Comparison of ENCODE assay signal across 8 cellular contexts in genomic region chr5:6632931-6633468, GRCh38. TPM values are rescaled to one million over a fixed set of nuclear protein-coding genes. Genes with fewer than 3 reads are reported as not detected.
DNase-seq lines count a peak whose midpoint lies in the region; ATAC-seq, FAIRE-seq and TF ChIP-seq lines count a peak whose summit lies in the region.

Gene NSUN2, minus strand, starts transcription at chr5:6633044. Its CDS starts 65 bp downstream, at chr5:6632979.
A gene with protein sequence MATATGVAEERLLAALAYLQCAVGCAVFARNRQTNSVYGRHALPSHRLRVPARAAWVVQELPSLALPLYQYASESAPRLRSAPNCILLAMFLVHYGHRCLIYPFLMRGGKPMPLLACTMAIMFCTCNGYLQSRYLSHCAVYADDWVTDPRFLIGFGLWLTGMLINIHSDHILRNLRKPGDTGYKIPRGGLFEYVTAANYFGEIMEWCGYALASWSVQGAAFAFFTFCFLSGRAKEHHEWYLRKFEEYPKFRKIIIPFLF (plus strand): TSS chr5:6633440. CDS start chr5:6633577, 137 bp downstream.

- H3K4ac ChIP-seq in H1 (replicated peaks; ENCODE audit: insufficient read length, low read depth, low read length), result peak within 1 kb of the TSS; percentile 13

- peak within 1 kb of the TSS; percentile 99 for H2BK120ac ChIP-seq in H1 (replicated peaks; ENCODE audit: low read depth, low read length)

- peak within 1 kb of the TSS; percentile 94 for H4K91ac ChIP-seq in H1 (replicated peaks; ENCODE audit: insufficient read length, low read length)

- peak within 1 kb of the TSS; percentile 95 for H3K9ac ChIP-seq in HUES48 (ENCODE audit: low read depth, low read length)
- peak within 1 kb of the TSS; percentile 93 for H3K9ac ChIP-seq in NT2/D1 (ENCODE audit: insufficient read length, low read depth)
- peak within 1 kb of the TSS; percentile 82 to 96 (median 92) for H3K9ac ChIP-seq in H1 (replicated peaks in 1 of 4; ENCODE audit: extremely low read depth in 1 of 4, low read depth in 3 of 4, low read length in 3 of 4)

- H2BK15ac ChIP-seq in H1 (ENCODE audit: low read length), result peak within 1 kb of the TSS; percentile 95

- in situ Hi-C loops in Caki2 (cut with HindIII; ENCODE audit: low pct_unique_long_range_greater_than_20kb, low sequenced_read_pairs), result no loop called here

- peak within 1 kb of the TSS; percentile 95 for H3K56ac ChIP-seq in H1 (replicated peaks; ENCODE audit: insufficient read length, low read depth, low read length)

- H3K4me3 Mint-ChIP-seq in activated CD8-positive, alpha-beta memory T cell treated with anti-CD3 and anti-CD28 coated beads, Interleukin-2, amount 10 ng/mL, durations not matched to agents 7 days and 5 days, result peak within 1 kb of the TSS; percentile 97

- CTCF ChIA-PET in activated CD8-positive, alpha-beta memory T cell treated with anti-CD3 and anti-CD28 coated beads, Interleukin-2, amount 10 ng/mL, durations not matched to agents 7 days and 5 days (lab: Charles Lee), result interaction anchor here (0.6 to 2.8 kb wide), 6 partner anchors 15 to 1142 kb away, joined by 3 to 15 read pairs (median 3); partner anchors contain the start of gene MED10
- CTCF ChIA-PET in H1 (lab: Charles Lee; ENCODE audit: partially characterized antibody), result interaction anchor here (0.6 to 3.0 kb wide), 6 partner anchors 18 to 112 kb away, joined by 3 to 13 read pairs (median 3); no protein-coding TSS in a partner anchor

- peak within 1 kb of the TSS; percentile 98; the same call in 1 of the 2 replicates for H3K18ac ChIP-seq in H1 (ENCODE audit: extremely low read depth, low read length)

- peaks cover 2% of the 10 kb centered on the region; the same call in 1 of the 2 replicates for H3K23me2 ChIP-seq in H1 (ENCODE audit: low read depth, low read length)

- FAIRE-seq in H1 (lab: Jason Lieb, UNC), result no peak

- H3K9me3 ChIP-seq in HUES48 (ENCODE audit: control insufficient read depth, insufficient read depth, low read length) (no peaks in the 10 kb centered on the region), NT2/D1 (ENCODE audit: insufficient read depth, low read length) (no peaks in the 10 kb centered on the region), H1 (ENCODE audit: insufficient read depth in 2 of 2, low read depth in 1 of 2, low read length in 1 of 2) (no peaks in the 10 kb centered on the region)

- 0% methylated on average over 28 of the region's 59 CpGs; no CpG with 5 or more reads in 1 of the 2 experiments for WGBS in H1 (ENCODE audit: extremely low coverage in 1 of 2, insufficient coverage in 1 of 2, insufficient read length in 1 of 2, insufficient replicate concordance in 2 of 2, low coverage in 1 of 2, low lambda C conversion rate in 2 of 2, missing lambda C conversion rate in 1 of 2), 2 experiments

- peak within 1 kb of the TSS; percentile 89 for H3K4me3 ChIP-seq in HUES48 (ENCODE audit: low read depth, low read length)
- H3K4me3 ChIP-seq in NT2/D1 (ENCODE audit: insufficient read length, low read depth), result peak within 1 kb of the TSS; percentile 78
- H3K4me3 ChIP-seq in H1 (ENCODE audit: extremely low read depth in 1 of 4, insufficient read depth in 2 of 4, low read depth in 3 of 4, low read length in 4 of 4), result peak within 1 kb of the TSS; percentile 91 to 99 (median 92)

- no peak for TF ChIP-seq RAD21 in H1 (IDR thresholded peaks at IDR 0.05 in 1 of 2, conservative IDR thresholded peaks at IDR 0.05 in 1 of 2; ENCODE audit: low read depth in 2 of 2, low read length in 2 of 2)

- peak within 1 kb of the TSS; percentile 98 for H3K27ac Mint-ChIP-seq in activated CD8-positive, alpha-beta memory T cell treated with anti-CD3 and anti-CD28 coated beads, Interleukin-2, amount 10 ng/mL, durations not matched to agents 7 days and 5 days

- H3K36me3 ChIP-seq in HUES48 (ENCODE audit: control insufficient read depth, insufficient read depth, low read length) (peaks cover 35% of the 10 kb centered on the region), NT2/D1 (ENCODE audit: insufficient read depth, insufficient read length, low read length) (peaks cover 52% of the 10 kb centered on the region), H1 (ENCODE audit: control insufficient read depth in 2 of 4, insufficient read depth in 4 of 4, low read length in 3 of 4) (peaks cover 9 to 35% (median 22%) of the 10 kb centered on the region in 4 experiments)

- H2BK5ac ChIP-seq in H1 (ENCODE audit: low read depth, low read length), result peak within 1 kb of the TSS; percentile 93

- POLR2A ChIA-PET in H1 (lab: Charles Lee; ENCODE audit: partially characterized antibody), result interaction anchor here (0.7 to 4.3 kb wide), 34 partner anchors 10 to 129 kb away, joined by 3 to 29 read pairs (median 5); partner anchors contain the start of gene TENT4A

- peaks cover 43% of the 10 kb centered on the region for H3K4me1 Mint-ChIP-seq in activated CD8-positive, alpha-beta memory T cell treated with anti-CD3 and anti-CD28 coated beads, Interleukin-2, amount 10 ng/mL, durations not matched to agents 7 days and 5 days

- H3K9me3 Mint-ChIP-seq in activated CD8-positive, alpha-beta memory T cell treated with anti-CD3 and anti-CD28 coated beads, Interleukin-2, amount 10 ng/mL, durations not matched to agents 7 days and 5 days (ENCODE audit: low read depth), result no peaks in the 10 kb centered on the region

- peaks cover 44% of the 10 kb centered on the region for H3K36me3 Mint-ChIP-seq in activated CD8-positive, alpha-beta memory T cell treated with anti-CD3 and anti-CD28 coated beads, Interleukin-2, amount 10 ng/mL, durations not matched to agents 7 days and 5 days

- ATAC-seq in GM21423 (IDR thresholded peaks at IDR 0.05; ENCODE audit: unreplicated experiment), result peak; percentile 86
- peak; percentile 91 for ATAC-seq in activated CD8-positive, alpha-beta memory T cell treated with anti-CD3 and anti-CD28 coated beads, Interleukin-2, amount 10 ng/mL, durations not matched to agents 7 days and 5 days

- H2AK5ac ChIP-seq in H1 (ENCODE audit: low read depth, low read length), result no peak within 1 kb of the TSS; the same call in 1 of the 2 replicates

- H4K8ac ChIP-seq in H1 (ENCODE audit: extremely low read depth, insufficient read depth, low read length), result peak within 1 kb of the TSS; percentile 97; the same call in 1 of the 2 replicates

- H3K27me3 ChIP-seq in HUES48 (ENCODE audit: control insufficient read depth, insufficient read depth, low read length), result no peaks in the 10 kb centered on the region
- no peaks in the 10 kb centered on the region for H3K27me3 ChIP-seq in NT2/D1 (ENCODE audit: insufficient read depth, insufficient read length)
- H3K27me3 ChIP-seq in H1 (replicated peaks in 1 of 4; ENCODE audit: control insufficient read depth in 3 of 4, extremely low read depth in 1 of 4, insufficient read depth in 3 of 4, low read length in 3 of 4), result no peaks in the 10 kb centered on the region

- H3K4me2 ChIP-seq in H1 (ENCODE audit: insufficient read depth in 1 of 2, low read depth in 2 of 2, low read length in 2 of 2), result peak within 1 kb of the TSS; percentile 68 to 77

- H3K4me1 ChIP-seq in HUES48 (ENCODE audit: control insufficient read depth, insufficient read depth, low read length) (peaks cover 15% of the 10 kb centered on the region; the same call in 1 of the 2 replicates), NT2/D1 (ENCODE audit: insufficient read depth, insufficient read length) (peaks cover 4% of the 10 kb centered on the region), H1 (replicated peaks in 1 of 4; ENCODE audit: control insufficient read depth in 3 of 4, insufficient read depth in 4 of 4, low read length in 3 of 4) (peaks cover 0 to 4% (median 1%) of the 10 kb centered on the region in 4 experiments; a peak in 4 of 7 replicates)

- peak within 1 kb of the TSS; percentile 91 for H2AFZ ChIP-seq in H1 (ENCODE audit: low read length)

- no peak within 1 kb of the TSS for H3K23ac ChIP-seq in H1 (ENCODE audit: insufficient read length)

- H2BK20ac ChIP-seq in H1 (ENCODE audit: low read length), result no peak within 1 kb of the TSS

- H3K27ac ChIP-seq in HUES48 (ENCODE audit: low read depth, low read length) (peak within 1 kb of the TSS; percentile 69), H1 (ENCODE audit: low read depth, low read length) (peak within 1 kb of the TSS; percentile 97)

- peak within 1 kb of the TSS; percentile 100 for H4K5ac ChIP-seq in H1 (ENCODE audit: insufficient read length, low read depth, low read length)

- no peak within 1 kb of the TSS for H2BK12ac ChIP-seq in H1 (ENCODE audit: low read depth, low read length)

- peaks cover 27 to 69% of the 10 kb centered on the region in 2 experiments for H3K79me2 ChIP-seq in H1 (ENCODE audit: control insufficient read depth in 1 of 2, insufficient read depth in 2 of 2, low read length in 2 of 2)

- DNase-seq in Caki2 (ENCODE audit: low read depth) (peak; percentile 90), NT2/D1 (ENCODE audit: low read depth, low spot score) (peak; percentile 75), H1 (ENCODE audit: low read depth in 1 of 2, low spot score in 2 of 2) (peak; percentile 76 to 95), mesenteric fat pad (ENCODE audit: low spot score) (peak; percentile 97)
- DNase-seq in activated CD8-positive, alpha-beta memory T cell treated with anti-CD3 and anti-CD28 coated beads, Interleukin-2, amount 10 ng/mL, durations not matched to agents 7 days and 5 days, result peak; percentile 92
- peak; percentile 73 for DNase-seq in stimulated activated CD8-positive, alpha-beta memory T cell treated with anti-CD3 and anti-CD28 coated beads, Interleukin-15, amount 100 ng/mL, for 1 hour (ENCODE audit: low read depth)

- peaks cover 4 to 23% of the 10 kb centered on the region in 2 experiments for H4K20me1 ChIP-seq in H1 (replicated peaks in 1 of 2; ENCODE audit: control insufficient read depth in 1 of 2, insufficient read depth in 2 of 2, low read length in 2 of 2)

- TF ChIP-seq POLR2A in H1 (IDR thresholded peaks at IDR 0.05; ENCODE audit: control extremely low read depth in 1 of 2, low read depth in 2 of 2, low read length in 2 of 2), result peak; percentile 50 to 63; a peak in 2 of 3 replicates

- no peaks in the 10 kb centered on the region for H3K27me3 Mint-ChIP-seq in activated CD8-positive, alpha-beta memory T cell treated with anti-CD3 and anti-CD28 coated beads, Interleukin-2, amount 10 ng/mL, durations not matched to agents 7 days and 5 days

- H3K14ac ChIP-seq in H1 (ENCODE audit: insufficient read length), result no peak within 1 kb of the TSS

- peaks cover 9% of the 10 kb centered on the region; the same call in 1 of the 2 replicates for H3K79me1 ChIP-seq in H1 (ENCODE audit: low read depth, low read length)

- no peak for TF ChIP-seq EP300 in H1 (IDR thresholded peaks at IDR 0.05; ENCODE audit: borderline replicate concordance in 1 of 2, low read depth in 2 of 2, low read length in 2 of 2)

- no peak for TF ChIP-seq CTCF in H1 (IDR thresholded peaks at IDR 0.05; ENCODE audit: control extremely low read depth in 1 of 3, insufficient read depth in 1 of 3, low read depth in 1 of 3, low read length in 3 of 3)

RNA-seq across cellular contexts. Expression of gene NSUN2, which starts in this region (rescaled TPM):
- 38.3 and 40.5 TPM in 2 replicates for total RNA-seq in Caki2 (2014; rRNA removed; shearing (Covaris generic); ENCODE audit: low replicate concordance)
- total RNA-seq in activated CD8-positive, alpha-beta memory T cell treated with anti-CD3 and anti-CD28 coated beads, Interleukin-2, amount 10 ng/mL, durations not matched to agents 7 days and 5 days, result 100 to 1,000 TPM in 1 of 2 experiments, 10 to 100 TPM in 1; 79.8 to 111 TPM
- 94.7 and 96.5 TPM in 2 replicates for total RNA-seq in H1 (2021; fragmentation: NEBNext Ultra II Directional; extraction: Animal tissue kit (Norgen Biotek cat#: 25700))
- 43.2 and 47.3 TPM in 2 replicates for polyA plus RNA-seq in H1 (2011; rRNA removed)
- 70.0 TPM for polyA plus RNA-seq in H1 (2011; cell fraction: cytosol; rRNA removed)
- polyA plus RNA-seq in H1 (2011; cell fraction: nucleus; rRNA removed), result 71.3 TPM
- polyA plus RNA-seq in H1 (2012, experiment 1 of 2), result 67.4 to 93.5 TPM (median 80.4 TPM) in 4 replicates
- 8.8 TPM for polyA plus RNA-seq in H1 (2012, experiment 2 of 2)
- 50.2 TPM for polyA plus RNA-seq in H1 (2013, experiment 1 of 2)
- 50.1 TPM for polyA plus RNA-seq in H1 (2013, experiment 2 of 2)
- 57.6 and 58.2 TPM in 2 replicates for polyA minus RNA-seq in H1 (2011; rRNA and poly(A)+ RNA removed)
- polyA minus RNA-seq in H1 (2011; cell fraction: cytosol; rRNA and poly(A)+ RNA removed), result 47.3 TPM
- 63.4 TPM for polyA minus RNA-seq in H1 (2011; cell fraction: nucleus; rRNA and poly(A)+ RNA removed)
- total RNA-seq in mesenteric fat pad, result 42.8 TPM

RNA-seq across cellular contexts. Expression of the second gene that starts in this region (rescaled TPM):
- 54.2 and 69.0 TPM in 2 replicates for total RNA-seq in Caki2 (2014; rRNA removed; shearing (Covaris generic); ENCODE audit: low replicate concordance)
- total RNA-seq in activated CD8-positive, alpha-beta memory T cell treated with anti-CD3 and anti-CD28 coated beads, Interleukin-2, amount 10 ng/mL, durations not matched to agents 7 days and 5 days, result 10 to 100 TPM; 11.0 to 16.2 TPM
- 36.7 and 42.4 TPM in 2 replicates for total RNA-seq in H1 (2021; fragmentation: NEBNext Ultra II Directional; extraction: Animal tissue kit (Norgen Biotek cat#: 25700))
- 34.7 and 63.2 TPM in 2 replicates for polyA plus RNA-seq in H1 (2011; rRNA removed)
- 36.1 TPM for polyA plus RNA-seq in H1 (2011; cell fraction: cytosol; rRNA removed)
- polyA plus RNA-seq in H1 (2011; cell fraction: nucleus; rRNA removed), result 38.1 TPM
- polyA plus RNA-seq in H1 (2012, experiment 1 of 2), result 11.4 to 25.4 TPM (median 20.5 TPM) in 4 replicates
- polyA plus RNA-seq in H1 (2012, experiment 2 of 2), result 14.8 TPM
- polyA plus RNA-seq in H1 (2013, experiment 1 of 2), result 13.8 TPM
- 13.4 TPM for polyA plus RNA-seq in H1 (2013, experiment 2 of 2)
- polyA minus RNA-seq in H1 (2011; rRNA and poly(A)+ RNA removed), result 16.2 and 25.7 TPM in 2 replicates
- 34.1 TPM for polyA minus RNA-seq in H1 (2011; cell fraction: cytosol; rRNA and poly(A)+ RNA removed)
- polyA minus RNA-seq in H1 (2011; cell fraction: nucleus; rRNA and poly(A)+ RNA removed), result 17.4 TPM
- total RNA-seq in mesenteric fat pad, result 3.8 TPM

Comparison
In these comparisons a context has a peak if more than half of its experiments do, and no peak if none do; other contexts are left out.
1. Peak in every context shown above with its lines: DNase-seq, ATAC-seq, H3K4me3 ChIP-seq and H3K27ac ChIP-seq.